29 cellular contexts compared by ENCODE assay signal in the genomic region with DNA sequence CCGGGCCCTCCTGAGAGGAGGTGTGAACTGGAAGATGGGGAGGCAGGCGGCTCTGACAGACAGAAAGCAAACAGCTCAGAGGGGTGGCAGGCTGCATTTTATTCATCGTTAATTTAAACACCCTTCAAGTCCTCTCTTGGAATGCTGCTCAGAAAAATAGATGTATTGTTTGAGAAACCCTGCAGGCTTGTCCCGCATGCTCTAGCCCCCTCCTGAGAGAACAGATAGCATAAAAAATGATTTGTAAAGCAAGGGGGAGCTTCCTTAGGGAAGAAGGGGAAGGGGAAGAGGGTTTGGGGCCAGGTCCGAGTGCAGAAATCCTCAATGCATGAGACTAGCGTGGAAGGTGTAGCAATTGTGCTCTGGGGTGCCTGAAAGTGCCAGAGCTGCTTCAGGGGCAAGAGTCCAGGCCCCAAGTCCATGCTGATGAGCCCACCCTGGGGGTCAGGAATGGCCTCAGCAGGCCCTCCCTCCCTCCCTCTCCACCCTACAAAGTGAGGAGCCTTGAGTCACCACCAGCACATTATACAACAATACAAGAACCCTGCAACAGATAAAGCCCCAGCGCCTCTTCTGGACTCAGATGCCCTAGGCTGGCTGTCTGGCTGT. TPM values are rescaled to one million over a fixed set of nuclear protein-coding genes. Genes with fewer than 3 reads are reported as not detected.
"Had no signal": no experiment of that assay in that cellular context is flagged by ENCODE, and none has a peak within 500 bp of the region (broad histone marks: within the 10 kb centered on the region; RNA-seq: fewer than 3 reads in every experiment).

No MANE protein-coding gene starts in this region.

- H3K4me3 Mint-ChIP-seq: activated CD4-positive, alpha-beta T cell treated with anti-CD3 and anti-CD28 coated beads, Interleukin-2, amount 10 ng/mL, durations not matched to agents 24 days and 14 days; activated CD8-positive, alpha-beta memory T cell treated with anti-CD3 and anti-CD28 coated beads, Interleukin-2, amount 10 ng/mL, durations not matched to agents 7 days and 5 days; activated naive CD8-positive, alpha-beta T cell treated with anti-CD3 and anti-CD28 coated beads, Interleukin-2, amount 50 U/mL, for 24 hours; activated T-cell treated with anti-CD3 and anti-CD28 coated beads, Interleukin-2, amount 50 U/mL, for 24 hours; activated T-helper 1 cell treated with anti-CD3 and anti-CD28 coated beads, Interleukin-12 subunit alpha, Interleukin-12 subunit beta, Interleukin-2, Interleukin-4 antibody, amounts not matched to agents 30 ng/mL and 10 ng/mL and 1 ng/mL, durations not matched to agents 14 hours and 24 hours and 36 hours; brain; central memory CD8-positive, alpha-beta T cell; T-helper 1 cell treated with Interleukin-12 subunit alpha and Interleukin-12 subunit beta and Interleukin-4 antibody, amounts not matched to agents 30 μg/mL and 1 μg/mL, for 36 hours had no signal

- ATAC-seq: activated CD8-positive, alpha-beta memory T cell treated with anti-CD3 and anti-CD28 coated beads, Interleukin-2, amount 10 ng/mL, durations not matched to agents 7 days and 5 days; activated naive CD4-positive, alpha-beta T cell treated with anti-CD3 and anti-CD28 coated beads, Interleukin-2, amount 50 U/mL, for 72 hours; activated naive CD8-positive, alpha-beta T cell treated with anti-CD3 and anti-CD28 coated beads, Interleukin-2, amount 50 U/mL, for 24 hours; SK-N-SH treated with all-trans-retinoic acid at 6 μM for 48 hours had no signal

- DNase-seq: activated CD4-positive, alpha-beta T cell treated with anti-CD3 and anti-CD28 coated beads for 1 hour; activated CD4-positive, alpha-beta T cell treated with anti-CD3 and anti-CD28 coated beads, Interleukin-2, amount 10 ng/mL, durations not matched to agents 24 days and 14 days; activated CD4-positive, alpha-beta T cell treated with anti-CD3 and anti-CD28 coated beads, Interleukin-2, amount 50 U/mL, for 48 hours; activated CD8-positive, alpha-beta memory T cell treated with anti-CD3 and anti-CD28 coated beads, Interleukin-2, amount 10 ng/mL, durations not matched to agents 7 days and 5 days; activated effector memory CD4-positive, alpha-beta T cell treated with Interleukin-2 at 50 U/mL for 16 hours; activated naive CD4-positive, alpha-beta T cell; activated naive CD8-positive, alpha-beta T cell treated with anti-CD3 and anti-CD28 coated beads, Interleukin-2, amount 50 U/mL, for 24 hours; activated T-cell treated with anti-CD3 and anti-CD28 coated beads, Interleukin-2, amount 50 U/mL, for 24 hours; amniotic stem cell; NCI-H1105; NCI-H1436; NCI-H1694 treated with DMSO at 0.1 percent for 48 hours; NCI-H2029 treated with DMSO at 0.1 percent for 48 hours; NCI-H345; NCI-H510A; NCI-H69; NK-92 treated with Interleukin-12 subunit alpha and Interleukin-12 subunit beta, amount 100 ng/mL, for 24 hours; SHP77; SW 1271 had no signal

- H3K27me3 ChIP-seq: ascending aorta had no signal

- H3K4me3 ChIP-seq: ascending aorta, SJSA1 had no signal

- H3K27ac Mint-ChIP-seq: activated CD4-positive, alpha-beta T cell treated with anti-CD3 and anti-CD28 coated beads, Interleukin-2, amount 10 ng/mL, durations not matched to agents 24 days and 14 days; activated CD8-positive, alpha-beta memory T cell treated with anti-CD3 and anti-CD28 coated beads, Interleukin-2, amount 10 ng/mL, durations not matched to agents 7 days and 5 days; activated naive CD4-positive, alpha-beta T cell treated with anti-CD3 and anti-CD28 coated beads, Interleukin-2, amount 50 U/mL, for 72 hours; activated naive CD8-positive, alpha-beta T cell treated with anti-CD3 and anti-CD28 coated beads, Interleukin-2, amount 50 U/mL, for 24 hours; activated T-cell treated with anti-CD3 and anti-CD28 coated beads, Interleukin-2, amount 50 U/mL, for 24 hours; activated T-helper 1 cell treated with anti-CD3 and anti-CD28 coated beads, Interleukin-12 subunit alpha, Interleukin-12 subunit beta, Interleukin-2, Interleukin-4 antibody, amounts not matched to agents 30 ng/mL and 10 ng/mL and 1 ng/mL, durations not matched to agents 14 hours and 24 hours and 36 hours; T-helper 1 cell treated with Interleukin-12 subunit alpha and Interleukin-12 subunit beta and Interleukin-4 antibody, amounts not matched to agents 30 μg/mL and 1 μg/mL, for 36 hours had no signal

- H3K9me3 ChIP-seq: ascending aorta, SJSA1 had no signal

- H3K9me3 Mint-ChIP-seq: activated CD4-positive, alpha-beta T cell treated with anti-CD3 and anti-CD28 coated beads, Interleukin-2, amount 10 ng/mL, durations not matched to agents 24 days and 14 days; activated naive CD4-positive, alpha-beta T cell treated with anti-CD3 and anti-CD28 coated beads, Interleukin-2, amount 50 U/mL, for 72 hours; activated naive CD8-positive, alpha-beta T cell treated with anti-CD3 and anti-CD28 coated beads, Interleukin-2, amount 50 U/mL, for 24 hours; activated T-cell treated with anti-CD3 and anti-CD28 coated beads, Interleukin-2, amount 50 U/mL, for 24 hours; activated T-helper 1 cell treated with anti-CD3 and anti-CD28 coated beads, Interleukin-12 subunit alpha, Interleukin-12 subunit beta, Interleukin-2, Interleukin-4 antibody, amounts not matched to agents 30 ng/mL and 10 ng/mL and 1 ng/mL, durations not matched to agents 14 hours and 24 hours and 36 hours; brain; central memory CD8-positive, alpha-beta T cell; T-helper 1 cell treated with Interleukin-12 subunit alpha and Interleukin-12 subunit beta and Interleukin-4 antibody, amounts not matched to agents 30 μg/mL and 1 μg/mL, for 36 hours had no signal

- FAIRE-seq: RCC 7860 had no signal

- H3K4me1 ChIP-seq: ascending aorta had no signal

- H3K27ac ChIP-seq: ascending aorta, SJSA1 had no signal

- H3K36me3 Mint-ChIP-seq: activated CD8-positive, alpha-beta memory T cell treated with anti-CD3 and anti-CD28 coated beads, Interleukin-2, amount 10 ng/mL, durations not matched to agents 7 days and 5 days had no signal

- H3K27me3 Mint-ChIP-seq: activated CD4-positive, alpha-beta T cell treated with anti-CD3 and anti-CD28 coated beads, Interleukin-2, amount 10 ng/mL, durations not matched to agents 24 days and 14 days; activated CD8-positive, alpha-beta memory T cell treated with anti-CD3 and anti-CD28 coated beads, Interleukin-2, amount 10 ng/mL, durations not matched to agents 7 days and 5 days; activated naive CD8-positive, alpha-beta T cell treated with anti-CD3 and anti-CD28 coated beads, Interleukin-2, amount 50 U/mL, for 24 hours; activated T-cell treated with anti-CD3 and anti-CD28 coated beads, Interleukin-2, amount 50 U/mL, for 24 hours; central memory CD8-positive, alpha-beta T cell had no signal

- H3K36me3 ChIP-seq: ascending aorta, SJSA1 had no signal

RNA-seq across cellular contexts. Expression of a gene that starts 54.2 kb away (rescaled TPM):
- total RNA-seq: ascending aorta, MCF 10A, SJSA1 had no signal
